8 cellular contexts compared by ENCODE assay signal in the genomic region with DNA sequence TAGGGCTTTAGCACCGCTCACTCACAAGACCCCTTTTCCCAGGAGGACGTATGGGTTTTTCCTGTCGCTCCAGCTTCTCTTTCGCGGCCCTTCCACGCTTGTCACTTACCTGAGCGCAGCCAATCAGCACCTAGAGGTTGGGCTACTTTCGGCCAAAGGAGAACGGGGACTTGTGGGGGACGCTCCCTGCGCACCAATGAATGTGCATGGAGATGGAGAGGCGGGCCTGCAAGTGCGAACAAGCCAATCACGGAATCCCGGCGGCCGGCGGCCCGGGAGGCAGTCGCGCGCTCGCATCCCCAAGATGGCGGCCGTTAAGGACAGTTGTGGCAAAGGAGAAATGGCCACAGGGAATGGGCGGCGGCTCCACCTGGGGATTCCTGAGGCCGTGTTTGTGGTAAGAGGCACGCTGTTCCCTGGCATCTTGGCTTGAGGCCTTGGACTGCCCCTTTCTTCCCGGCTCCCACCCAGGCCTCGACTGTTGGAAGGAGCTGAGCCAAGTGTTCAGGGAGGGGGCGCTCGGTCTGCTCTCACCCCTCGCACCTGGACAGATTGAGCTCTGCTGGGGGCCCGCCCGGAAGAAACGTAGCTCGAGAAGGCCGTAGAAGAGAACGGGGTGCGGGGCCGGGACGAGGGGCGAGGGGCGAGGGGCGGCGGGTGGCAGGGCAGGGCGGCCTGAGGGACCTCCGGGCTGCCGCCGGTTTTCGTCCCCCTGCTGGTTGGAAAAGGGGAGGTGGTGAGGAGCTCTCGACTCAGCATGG. TPM values are rescaled to one million over a fixed set of nuclear protein-coding genes. Genes with fewer than 3 reads are reported as not detected.
DNase-seq lines count a peak whose midpoint lies in the region; ATAC-seq, FAIRE-seq and TF ChIP-seq lines count a peak whose summit lies in the region.

A gene with protein sequence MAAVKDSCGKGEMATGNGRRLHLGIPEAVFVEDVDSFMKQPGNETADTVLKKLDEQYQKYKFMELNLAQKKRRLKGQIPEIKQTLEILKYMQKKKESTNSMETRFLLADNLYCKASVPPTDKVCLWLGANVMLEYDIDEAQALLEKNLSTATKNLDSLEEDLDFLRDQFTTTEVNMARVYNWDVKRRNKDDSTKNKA (plus strand): TSS at position 282 of the 761 bp plus-strand sequence. CDS start 23 bp downstream, at position 305.

- H3K4me2 ChIP-seq in OCI-LY3 (ENCODE audit: low read length) (peak within 1 kb of the TSS; percentile 87), endothelial cell of umbilical vein (ENCODE audit: insufficient read depth, low read length) (peak within 1 kb of the TSS; percentile 86)

- H3K27ac ChIP-seq in OCI-LY3 (ENCODE audit: low read length) (peak within 1 kb of the TSS; percentile 66), endothelial cell of umbilical vein (ENCODE audit: insufficient read depth, low read depth, low read length) (peak within 1 kb of the TSS; percentile 85)

- H3K9ac ChIP-seq in OCI-LY3 (ENCODE audit: low read length) (peak within 1 kb of the TSS; percentile 93), endothelial cell of umbilical vein (replicated peaks; ENCODE audit: extremely low read depth, insufficient read depth, low read length) (peak within 1 kb of the TSS; percentile 95)

- POLR2A ChIA-PET in endothelial cell of umbilical vein (lab: Charles Lee): interaction anchor here (1.3 kb wide), 1 partner anchor 17 kb away, joined by 3 read pairs; no protein-coding TSS in a partner anchor

- BruUV-seq in endothelial cell of umbilical vein (replicated peaks; lab: Mats Ljungman, UMichigan): no TSS peak

- FAIRE-seq in endothelial cell of umbilical vein (lab: Jason Lieb, UNC): peak; percentile 98

- dilution Hi-C loops in endothelial cell of umbilical vein (cut with MboI; ENCODE audit: extremely low pct_ligation_motif_present, low sequenced_read_pairs): no loop called here

- H3K79me2 ChIP-seq in OCI-LY3 (ENCODE audit: low read length) (peaks cover 38% of the 10 kb centered on the region), endothelial cell of umbilical vein (ENCODE audit: control insufficient read depth, insufficient read depth, low read length) (peaks cover 32% of the 10 kb centered on the region)

- H3K9me3 ChIP-seq in OCI-LY3 (ENCODE audit: insufficient read depth, low read length) (no peaks in the 10 kb centered on the region), endothelial cell of umbilical vein (replicated peaks; ENCODE audit: control insufficient read depth, insufficient read depth, low read length) (no peaks in the 10 kb centered on the region)

- H3K36me3 ChIP-seq in OCI-LY3 (replicated peaks; ENCODE audit: low read depth, low read length) (peaks cover 10% of the 10 kb centered on the region), endothelial cell of umbilical vein (ENCODE audit: control insufficient read depth in 2 of 2, extremely low read depth in 1 of 2, insufficient read depth in 2 of 2, low read length in 2 of 2) (no peaks in the 10 kb centered on the region)

- intact Hi-C loops in endothelial cell of umbilical vein (cut with micrococcal nuclease): loop anchor here (2.0 to 10.0 kb wide), 4 partner anchors 122 to 604 kb away; a partner anchor contains a TSS

- H3K4me1 ChIP-seq in OCI-LY3 (ENCODE audit: low read length) (peaks cover 21% of the 10 kb centered on the region), endothelial cell of umbilical vein (ENCODE audit: control insufficient read depth, extremely low read depth, insufficient read depth, low read length) (peaks cover 14% of the 10 kb centered on the region)

- H3K9me1 ChIP-seq in endothelial cell of umbilical vein (replicated peaks; ENCODE audit: control insufficient read depth, extremely low read depth, insufficient read depth, low read length): no peaks in the 10 kb centered on the region

- CTCF ChIA-PET in endothelial cell of umbilical vein (lab: Charles Lee): interaction anchor here (0.6 to 2.9 kb wide), 17 partner anchors 9 to 299 kb away, joined by 3 to 25 read pairs (median 5); a partner anchor contains a TSS

- TF ChIP-seq CTCF in OCI-LY3 (IDR thresholded peaks at IDR 0.05; ENCODE audit: low read depth, low read length): peak; percentile 36
- peak; percentile 21 to 46 for TF ChIP-seq CTCF in endothelial cell of umbilical vein (IDR thresholded peaks at IDR 0.05; ENCODE audit: extremely low read depth in 1 of 2, insufficient read depth in 1 of 2, low read depth in 1 of 2, low read length in 2 of 2)

- peaks cover 14% of the 10 kb centered on the region for H4K20me1 ChIP-seq in OCI-LY3 (ENCODE audit: insufficient read depth, low read length)
- no peaks in the 10 kb centered on the region for H4K20me1 ChIP-seq in endothelial cell of umbilical vein (replicated peaks; ENCODE audit: control insufficient read depth, extremely low read depth, insufficient read depth, low read length)

- H3K4me3 ChIP-seq in OCI-LY3 (ENCODE audit: low read length) (peak within 1 kb of the TSS; percentile 100), endothelial cell of umbilical vein (replicated peaks in 1 of 3; ENCODE audit: insufficient read depth in 1 of 3, low read depth in 1 of 3, low read length in 3 of 3) (peak within 1 kb of the TSS; percentile 79 to 97 (median 91))

- peak; percentile 51 for TF ChIP-seq POLR2A in endothelial cell of umbilical vein (IDR thresholded peaks at IDR 0.05; ENCODE audit: low read depth, low read length)

- H3K27me3 ChIP-seq in OCI-LY3 (ENCODE audit: low read depth, low read length) (no peaks in the 10 kb centered on the region), endothelial cell of umbilical vein (ENCODE audit: control insufficient read depth in 2 of 2, insufficient read depth in 2 of 2, low read length in 2 of 2) (no peaks in the 10 kb centered on the region)

- peak; percentile 93 for ATAC-seq in GM21526 (IDR thresholded peaks at IDR 0.05; ENCODE audit: low FRiP score, unreplicated experiment)

- peak within 1 kb of the TSS; percentile 94 for H2AFZ ChIP-seq in OCI-LY3 (ENCODE audit: low read depth, low read length)
- peak within 1 kb of the TSS; percentile 97 for H2AFZ ChIP-seq in endothelial cell of umbilical vein (ENCODE audit: low read depth, low read length)

- peak; percentile 95 for DNase-seq in DMS 273 treated with DMSO at 0.1 percent for 48 hours (lab: John Stamatoyannopoulos, UW)
- DNase-seq in HuH-7.5 (ENCODE audit: low spot score): peak; percentile 74
- peak; percentile 69 for DNase-seq in activated T-cell treated with anti-CD3 and anti-CD28 coated beads for 1 hour (ENCODE audit: low read depth)
- DNase-seq in endothelial cell of umbilical vein (ENCODE audit: low read depth, low spot score): peak; percentile 95
- DNase-seq in midbrain (lab: John Stamatoyannopoulos, UW): peak; percentile 90
- DNase-seq in stimulated activated CD8-positive, alpha-beta memory T cell treated with anti-CD3 and anti-CD28 coated beads, Interleukin-2, amount 100 ng/mL, for 1 hour (ENCODE audit: low read depth in 2 of 2): peak; percentile 68 to 76

TF ChIP-seq in endothelial cell of umbilical vein, 7 proteins besides CTCF, POLR2A, EP300 and RAD21:
- TF ChIP-seq MYC (IDR thresholded peaks at IDR 0.05; ENCODE audit: low read depth, low read length) (no peak), POLR2AphosphoS5 (IDR thresholded peaks at IDR 0.05; ENCODE audit: insufficient read depth, low read depth, low read length) (peak; percentile 38), FOS (IDR thresholded peaks at IDR 0.05; ENCODE audit: borderline replicate concordance, insufficient read depth, low read length) (no peak), GATA2 (IDR thresholded peaks at IDR 0.05; ENCODE audit: insufficient read depth, insufficient read length, low read depth, low read length) (no peak)

RNA-seq across cellular contexts. Expression of the gene that starts here (rescaled TPM):
- total RNA-seq in endothelial cell of umbilical vein: 45.8 and 51.5 TPM in 2 replicates
- 10.0 and 17.3 TPM in 2 replicates for polyA plus RNA-seq in endothelial cell of umbilical vein
- polyA plus RNA-seq in endothelial cell of umbilical vein (2011; cell fraction: cytosol; rRNA removed): 29.0 and 29.4 TPM in 2 replicates
- polyA plus RNA-seq in endothelial cell of umbilical vein (2011; cell fraction: nucleus; rRNA removed): 12.1 and 18.0 TPM in 2 replicates
- polyA plus RNA-seq in endothelial cell of umbilical vein (2012): 49.7 and 69.8 TPM in 2 replicates
- 8.8 and 10.1 TPM in 2 replicates for polyA minus RNA-seq in endothelial cell of umbilical vein
- 21.4 TPM for polyA minus RNA-seq in endothelial cell of umbilical vein (2011; cell fraction: cytosol; rRNA and poly(A)+ RNA removed)
- 4.5 and 7.5 TPM in 2 replicates for polyA minus RNA-seq in endothelial cell of umbilical vein (2011; cell fraction: nucleus; rRNA and poly(A)+ RNA removed)

Comparison
In these comparisons a context has a peak if more than half of its experiments do, and no peak if none do; other contexts are left out.
1. Peak in every context shown above with its lines: DNase-seq, ATAC-seq, H3K4me3 ChIP-seq and H3K27ac ChIP-seq.